ENCODE assay signal across 31 cellular contexts in the genomic region with DNA sequence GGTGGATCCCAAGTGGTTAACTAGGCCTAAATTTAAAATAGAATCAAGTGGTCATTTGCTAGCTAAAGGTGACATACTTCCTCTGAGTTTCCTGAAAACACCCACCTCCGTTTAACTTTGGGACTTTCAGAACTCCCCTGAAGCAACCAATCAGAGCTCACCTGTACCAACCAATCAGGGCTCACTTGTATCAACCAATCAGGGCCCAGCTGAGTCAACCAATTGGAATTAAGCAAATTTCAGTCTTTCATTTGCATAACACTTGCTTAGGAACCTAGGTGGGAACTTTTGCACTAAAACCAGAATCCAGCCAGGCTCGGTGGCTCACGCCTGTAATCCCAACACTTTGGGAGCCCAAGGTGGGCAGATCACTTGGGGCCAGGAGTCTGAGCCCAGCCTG. TPM values are rescaled to one million over a fixed set of nuclear protein-coding genes. Genes with fewer than 3 reads are reported as not detected.
"Had no signal": no experiment of that assay in that cellular context is flagged by ENCODE, and none has a peak within 500 bp of the region (broad histone marks: within the 10 kb centered on the region; RNA-seq: fewer than 3 reads in every experiment).

No MANE protein-coding gene starts in this region.

- ATAC-seq: activated CD4-positive, CD25-positive, alpha-beta regulatory T cell treated with anti-CD3 and anti-CD28 coated beads, Interleukin-2, amount 50 U/mL, for 24 hours; activated CD8-positive, alpha-beta T cell treated with anti-CD3 and anti-CD28 coated beads for 36 hours; activated T-cell treated with anti-CD3 and anti-CD28 coated beads, Interleukin-2, amount 50 U/mL, for 4 hours; activated T-helper 17 cell treated with anti-CD3 and anti-CD28 coated beads, Interleukin-2, amount 50 U/mL, for 72 hours; foreskin keratinocyte; gastrocnemius medialis; heart left ventricle had no signal

- H3K4me1 ChIP-seq: colonic mucosa, foreskin keratinocyte had no signal

- H3K4me3 Mint-ChIP-seq: activated B cell treated with CpG ODN at 0.5 μM for 24 hours; activated CD8-positive, alpha-beta T cell treated with anti-CD3 and anti-CD28 coated beads for 36 hours; activated naive CD8-positive, alpha-beta T cell; activated T-cell treated with anti-CD3 and anti-CD28 coated beads, Interleukin-2, amount 50 U/mL, for 4 hours; activated T-helper 17 cell treated with anti-CD3 and anti-CD28 coated beads, Interleukin-2, amount 50 U/mL, for 72 hours had no signal

- FAIRE-seq: astrocyte, bronchial epithelial cell, TTC549 had no signal

- H3K27me3 Mint-ChIP-seq: activated CD8-positive, alpha-beta T cell treated with anti-CD3 and anti-CD28 coated beads for 36 hours; activated naive CD8-positive, alpha-beta T cell; activated T-helper 17 cell treated with anti-CD3 and anti-CD28 coated beads, Interleukin-2, amount 50 U/mL, for 72 hours had no signal

- H3K9me3 ChIP-seq: colonic mucosa, esophagus muscularis mucosa, gastrocnemius medialis, heart left ventricle had no signal

- H3K27ac Mint-ChIP-seq: activated B cell treated with CpG ODN at 0.5 μM for 24 hours; activated CD8-positive, alpha-beta T cell treated with anti-CD3 and anti-CD28 coated beads for 36 hours; activated naive CD8-positive, alpha-beta T cell; activated T-helper 17 cell treated with anti-CD3 and anti-CD28 coated beads, Interleukin-2, amount 50 U/mL, for 72 hours had no signal

- H3K4me1 Mint-ChIP-seq: activated B cell treated with CpG ODN at 0.5 μM for 24 hours; activated T-helper 17 cell treated with anti-CD3 and anti-CD28 coated beads, Interleukin-2, amount 50 U/mL, for 72 hours had no signal

- H3K27ac ChIP-seq: brain microvascular endothelial cell, colonic mucosa, foreskin keratinocyte, gastrocnemius medialis, heart left ventricle, VCaP had no signal

- H3K36me3 ChIP-seq: brain microvascular endothelial cell, colonic mucosa, esophagus muscularis mucosa, gastrocnemius medialis, heart left ventricle had no signal

- H3K27me3 ChIP-seq: brain microvascular endothelial cell, colonic mucosa, esophagus muscularis mucosa, foreskin keratinocyte, gastrocnemius medialis had no signal

- DNase-seq: activated B cell treated with CpG ODN at 0.5 μM for 24 hours; activated CD4-positive, alpha-beta T cell treated with anti-CD3 and anti-CD28 coated beads for 48 hours; activated CD4-positive, alpha-beta T cell treated with anti-CD3 and anti-CD28 coated beads, Interleukin-2, amount 50 U/mL, for 1 hour; activated CD4-positive, alpha-beta T cell treated with anti-CD3 and anti-CD28 coated beads, Interleukin-2, amount 50 U/mL, for 48 hours; activated CD8-positive, alpha-beta memory T cell treated with anti-CD3 and anti-CD28 coated beads for 24 hours; activated CD8-positive, alpha-beta T cell treated with anti-CD3 and anti-CD28 coated beads for 36 hours; activated effector memory CD4-positive, alpha-beta T cell treated with Interleukin-2 at 50 U/mL for 16 hours; activated gamma-delta T cell treated with Interleukin-2 at 50 U/mL for 16 hours; activated naive CD4-positive, alpha-beta T cell treated with anti-CD3 and anti-CD28 coated beads, Interleukin-2, amount 50 U/mL, for 16 hours; activated naive CD4-positive, alpha-beta T cell treated with Interleukin-2 at 50 U/mL for 16 hours; activated T-cell treated with anti-CD3 and anti-CD28 coated beads, Interleukin-2, amount 50 U/mL, for 4 hours; amniotic stem cell; anterior cingulate cortex; brain microvascular endothelial cell; caudate nucleus; colonic mucosa; effector CD8-positive, alpha-beta T cell; foreskin keratinocyte; gastrocnemius medialis; glutamatergic neuron; heart left ventricle; T-helper 2 cell had no signal

- H3K4me3 ChIP-seq: colonic mucosa, esophagus muscularis mucosa, gastrocnemius medialis, heart left ventricle had no signal

- H3K9me3 Mint-ChIP-seq: activated B cell treated with CpG ODN at 0.5 μM for 24 hours; activated CD8-positive, alpha-beta T cell treated with anti-CD3 and anti-CD28 coated beads for 36 hours; activated T-cell treated with anti-CD3 and anti-CD28 coated beads, Interleukin-2, amount 50 U/mL, for 4 hours; activated T-helper 17 cell treated with anti-CD3 and anti-CD28 coated beads, Interleukin-2, amount 50 U/mL, for 72 hours had no signal

- H3K36me3 Mint-ChIP-seq: activated naive CD8-positive, alpha-beta T cell had no signal

RNA-seq across cellular contexts. Expression of a gene that starts 15.9 kb away (rescaled TPM):
- total RNA-seq: activated CD8-positive, alpha-beta T cell treated with anti-CD3 and anti-CD28 coated beads for 36 hours; activated T-helper 17 cell treated with anti-CD3 and anti-CD28 coated beads, Interleukin-2, amount 50 U/mL, for 72 hours; T-helper 1 cell treated with Interleukin-12 subunit alpha and Interleukin-12 subunit beta and Interleukin-4 antibody, amounts not matched to agents 30 ng/mL and 1 ng/mL, for 36 hours had no signal
